ENCODE assay signal across 11 cellular contexts in the genomic region with DNA sequence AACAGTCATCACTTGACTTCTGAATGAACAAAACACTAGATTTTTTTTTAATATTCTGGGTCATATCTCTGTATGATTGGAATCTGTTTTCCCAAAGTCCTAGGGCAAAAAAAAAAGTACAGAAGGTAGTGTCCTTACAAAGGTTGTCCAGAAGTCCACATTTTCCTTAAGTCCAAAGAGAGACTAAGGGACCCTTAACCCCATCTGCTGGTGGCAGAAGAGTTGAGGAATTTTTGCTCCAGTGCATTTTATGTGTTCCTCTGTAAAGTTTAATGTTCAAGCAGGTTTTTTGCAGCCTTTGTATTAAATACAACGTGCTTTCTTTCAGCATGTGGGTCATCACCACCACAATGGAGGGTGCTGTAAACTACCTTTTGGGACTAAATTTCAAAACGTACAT.
DNase-seq lines count a peak whose midpoint lies in the region; FAIRE-seq and TF ChIP-seq lines count a peak whose summit lies in the region.
"Had no signal": no experiment of that assay in that cellular context is flagged by ENCODE, and none has a peak within 500 bp of the region (broad histone marks: within the 10 kb centered on the region; RNA-seq: fewer than 3 reads in every experiment).

No MANE protein-coding gene starts in this region.

- H3K36me3 ChIP-seq in OCI-LY7 (ENCODE audit: insufficient read depth, low read length), result no peaks in the 10 kb centered on the region

- FAIRE-seq in endometrium (lab: Jason Lieb, UNC), result peak; percentile 58
- FAIRE-seq: frontal cortex had no signal

- TF ChIP-seq CTCF in OCI-LY7 (conservative IDR thresholded peaks at IDR 0.05; ENCODE audit: low read length), result peak; percentile 25; the same call in 1 of the 2 replicates

- CTCF ChIA-PET in OCI-LY7 (lab: Charles Lee; ENCODE audit: unreplicated experiment), result no interaction called here

- no peak overlapping the region for H3K27ac Mint-ChIP-seq in activated naive CD8-positive, alpha-beta T cell treated with anti-CD3 and anti-CD28 coated beads for 36 hours

- H3K27me3 Mint-ChIP-seq in activated naive CD8-positive, alpha-beta T cell treated with anti-CD3 and anti-CD28 coated beads for 36 hours, result peaks cover 6% of the 10 kb centered on the region

- no peak overlapping the region for H2AFZ ChIP-seq in OCI-LY7 (ENCODE audit: low read length)

- no peak overlapping the region for H3K27ac ChIP-seq in OCI-LY7 (ENCODE audit: low read depth, low read length, poor library complexity, severe bottlenecking)

- H3K4me3 Mint-ChIP-seq in activated naive CD8-positive, alpha-beta T cell treated with anti-CD3 and anti-CD28 coated beads for 36 hours, result no peak overlapping the region

- intact Hi-C loops in OCI-LY7 (cut with micrococcal nuclease; ENCODE audit: unreplicated experiment), result loop anchor here (2.0 to 5.0 kb wide), 2 partner anchors 347 to 588 kb away; no protein-coding TSS in a partner anchor

- DNase-seq in NCI-H1694 treated with DMSO at 0.1 percent for 48 hours (lab: John Stamatoyannopoulos, UW), result peak; percentile 28
- no peak for DNase-seq in NCI-H1694 (lab: John Stamatoyannopoulos, UW)
- no peak for DNase-seq in OCI-LY7 (ENCODE audit: low spot score)
- peak; percentile 67 for DNase-seq in renal cortical epithelial cell (ENCODE audit: low read depth)
- no peak for DNase-seq in NCI-H345 treated with DMSO at 0.1 percent for 48 hours (lab: John Stamatoyannopoulos, UW; ENCODE audit: unreplicated experiment)
- DNase-seq in activated CD4-positive, alpha-beta T cell treated with anti-CD3 and anti-CD28 coated beads, Interleukin-2, amount 50 U/mL, for 48 hours, result no peak
- DNase-seq in activated naive CD8-positive, alpha-beta T cell treated with anti-CD3 and anti-CD28 coated beads for 36 hours, result no peak
- DNase-seq: activated naive CD4-positive, alpha-beta T cell; NCI-H2171 had no signal

- no peak overlapping the region for H3K4me2 ChIP-seq in OCI-LY7 (ENCODE audit: low read length)

- BruUV-seq in OCI-LY7 (replicated peaks; lab: Mats Ljungman, UMichigan), result no TSS peak

- H3K4me3 ChIP-seq in OCI-LY7 (ENCODE audit: low read depth, low read length, poor library complexity, severe bottlenecking), result no peak overlapping the region

- POLR2A ChIA-PET in OCI-LY7 (lab: Charles Lee), result interaction anchor here (0.7 kb wide), 1 partner anchor 166 kb away, joined by 3 read pairs; no protein-coding TSS in a partner anchor

- H3K36me3 Mint-ChIP-seq in activated naive CD8-positive, alpha-beta T cell treated with anti-CD3 and anti-CD28 coated beads for 36 hours, result no peaks in the 10 kb centered on the region

- no peaks in the 10 kb centered on the region for H3K9me3 Mint-ChIP-seq in activated naive CD8-positive, alpha-beta T cell treated with anti-CD3 and anti-CD28 coated beads for 36 hours

- no peaks in the 10 kb centered on the region for H3K9me2 ChIP-seq in OCI-LY7 (ENCODE audit: insufficient read depth, low read length)

- no peaks in the 10 kb centered on the region for H4K20me1 ChIP-seq in OCI-LY7 (ENCODE audit: insufficient read depth, low read length)

- no peaks in the 10 kb centered on the region for H3K79me2 ChIP-seq in OCI-LY7 (ENCODE audit: insufficient read depth, low read depth, low read length)

- no peaks in the 10 kb centered on the region for H3K4me1 ChIP-seq in OCI-LY7 (ENCODE audit: insufficient read depth, low read length, poor library complexity, severe bottlenecking)

- H3K9me3 ChIP-seq in OCI-LY7 (ENCODE audit: low read length), result no peaks in the 10 kb centered on the region

- no peaks in the 10 kb centered on the region for H3K4me1 Mint-ChIP-seq in activated naive CD8-positive, alpha-beta T cell treated with anti-CD3 and anti-CD28 coated beads for 36 hours

Comparison
In these comparisons a context has a peak if more than half of its experiments do, and no peak if none do; other contexts are left out.
1. DNase-seq: peak in NCI-H1694 treated with DMSO at 0.1 percent for 48 hours (single experiment) and renal cortical epithelial cell (single experiment); none in NCI-H1694 (single experiment), OCI-LY7 (single experiment), NCI-H345 treated with DMSO at 0.1 percent for 48 hours (single experiment), activated CD4-positive, alpha-beta T cell treated with anti-CD3 and anti-CD28 coated beads, Interleukin-2, amount 50 U/mL, for 48 hours (0 of 2) and activated naive CD8-positive, alpha-beta T cell treated with anti-CD3 and anti-CD28 coated beads for 36 hours (single experiment).